Comparison of ENCODE assay signal across 20 cellular contexts in genomic region chr22:19793656-19794310, GRCh38. TPM values are rescaled to one million over a fixed set of nuclear protein-coding genes. Genes with fewer than 3 reads are reported as not detected.
DNase-seq lines count a peak whose midpoint lies in the region; ATAC-seq, FAIRE-seq and TF ChIP-seq lines count a peak whose summit lies in the region.
"Had no signal": no experiment of that assay in that cellular context is flagged by ENCODE, and none has a peak within 500 bp of the region (broad histone marks: within the 10 kb centered on the region; RNA-seq: fewer than 3 reads in every experiment).

No MANE protein-coding gene starts in this region.

- H2AK9ac ChIP-seq in IMR-90 (replicated peaks; ENCODE audit: low read depth, low read length, poor library complexity): no peak overlapping the region

- H2AFZ ChIP-seq in IMR-90 (replicated peaks; ENCODE audit: low read length, poor library complexity): no peak overlapping the region

- in situ Hi-C loops in IMR-90 (cut with MboI; ENCODE audit: low sequenced_read_pairs): no loop called here

- no peaks in the 10 kb centered on the region for H3K27me3 ChIP-seq in IMR-90 (ENCODE audit: control insufficient read depth, insufficient read depth, low read length)

- H3K4ac ChIP-seq in IMR-90 (ENCODE audit: low read depth, low read length): no peak overlapping the region

- no peak overlapping the region for H2BK15ac ChIP-seq in IMR-90 (ENCODE audit: low read depth, low read length)

- no peak overlapping the region for H2AK5ac ChIP-seq in IMR-90 (ENCODE audit: low read depth, low read length)

- no peak overlapping the region for H3K56ac ChIP-seq in IMR-90 (ENCODE audit: extremely low read depth, insufficient read depth, low read length)

- no peak overlapping the region for H3K27ac ChIP-seq in IMR-90 (ENCODE audit: insufficient read depth, low read length)

- no peak overlapping the region for H3K23ac ChIP-seq in IMR-90 (ENCODE audit: low read depth, low read length)

- TF ChIP-seq RAD21 in IMR-90 (IDR thresholded peaks at IDR 0.05; ENCODE audit: low read length): no peak

- H3K4me1 ChIP-seq in IMR-90 (ENCODE audit: control insufficient read depth, insufficient read depth, low read length): peaks cover 3% of the 10 kb centered on the region
- H3K4me1 ChIP-seq: HAP-1 had no signal

- H3K79me1 ChIP-seq in IMR-90 (ENCODE audit: low read depth in 1 of 2, low read length in 2 of 2): no peaks in the 10 kb centered on the region

- no peaks in the 10 kb centered on the region for H4K20me1 ChIP-seq in IMR-90 (ENCODE audit: insufficient read depth, low read length)

- H2BK120ac ChIP-seq in IMR-90 (ENCODE audit: low read depth, low read length): no peak overlapping the region

- peaks cover 8% of the 10 kb centered on the region for H3K9me3 ChIP-seq in IMR-90 (ENCODE audit: control insufficient read depth, insufficient read depth, low read length)

- TF ChIP-seq CTCF in IMR-90 (conservative IDR thresholded peaks at IDR 0.05; ENCODE audit: low read depth, low read length): no peak
- no peak for TF ChIP-seq CTCF in fibroblast of villous mesenchyme (IDR thresholded peaks at IDR 0.05; ENCODE audit: insufficient read depth, low read depth, low read length)

- dilution Hi-C loops in IMR-90 (cut with HindIII; ENCODE audit: low sequenced_read_pairs, unreplicated experiment): no loop called here

- DNase-seq in IMR-90 (no peak), fibroblast of villous mesenchyme (ENCODE audit: low read depth) (peak; percentile 49), urothelium cell line (ENCODE audit: low spot score) (no peak)
- no peak for DNase-seq in activated naive CD4-positive, alpha-beta T cell treated with Interleukin-2 at 50 U/mL for 16 hours
- DNase-seq: C1 segment of cervical spinal cord; Calu3; CD4-positive, alpha-beta memory T cell; COR-L47; DMS53; DMS79 treated with DMSO at 0.1 percent for 48 hours; GOT3; HFFc6 had no signal

- no peak for TF ChIP-seq POLR2A in IMR-90 (IDR thresholded peaks at IDR 0.05; ENCODE audit: low read depth, low read length)

- H2BK20ac ChIP-seq in IMR-90 (ENCODE audit: low read depth, low read length): no peak overlapping the region

- H4K5ac ChIP-seq in IMR-90 (ENCODE audit: low read depth, low read length): no peak overlapping the region

- intact Hi-C loops in IMR-90 (cut with micrococcal nuclease): no loop called here

- no peak overlapping the region for H3K18ac ChIP-seq in IMR-90 (ENCODE audit: low read depth, low read length)

- FAIRE-seq in endometrium (lab: Jason Lieb, UNC) (peak; percentile 8), urothelium cell line (lab: Jason Lieb, UNC) (peak; percentile 59)
- FAIRE-seq: G401.6, GM12892, H54 had no signal

- H3K14ac ChIP-seq in IMR-90 (replicated peaks; ENCODE audit: low read depth, low read length): no peak overlapping the region

- H3K36me3 ChIP-seq in IMR-90 (ENCODE audit: control insufficient read depth, insufficient read depth, low read length): no peaks in the 10 kb centered on the region
- H3K36me3 ChIP-seq: HAP-1 had no signal

- no peak overlapping the region for H3K9ac ChIP-seq in IMR-90 (ENCODE audit: low read depth, low read length)

- no peaks in the 10 kb centered on the region for H3K9me1 ChIP-seq in IMR-90 (ENCODE audit: insufficient read depth, low read length)

- H4K91ac ChIP-seq in IMR-90 (ENCODE audit: insufficient read depth, low read depth, low read length): no peak overlapping the region

- no peak overlapping the region for H2BK5ac ChIP-seq in IMR-90 (ENCODE audit: low read depth, low read length, poor library complexity, severe bottlenecking)

- peak; percentile 29; the same call in 1 of the 2 replicates for ATAC-seq in IMR-90 (ENCODE audit: low read depth)
- ATAC-seq in GM21360 (IDR thresholded peaks at IDR 0.05; ENCODE audit: unreplicated experiment): no peak
- no peak for ATAC-seq in GM21526 (IDR thresholded peaks at IDR 0.05; ENCODE audit: low FRiP score, unreplicated experiment)

- no peak overlapping the region for H3K4me2 ChIP-seq in IMR-90 (ENCODE audit: low read depth, low read length)

- H3K4me3 ChIP-seq in IMR-90 (ENCODE audit: insufficient read depth, low read depth, low read length) (no peak overlapping the region), fibroblast of villous mesenchyme (ENCODE audit: low read depth, low read length) (no peak overlapping the region)
- H3K4me3 ChIP-seq: HAP-1 had no signal

- H4K8ac ChIP-seq in IMR-90 (ENCODE audit: low read depth in 2 of 2, low read length in 2 of 2): no peak overlapping the region

- BruUV-seq in IMR-90 (replicated peaks; lab: Mats Ljungman, UMichigan): no TSS peak

- CTCF ChIA-PET in IMR-90 (lab: Yijun Ruan, JAX): no interaction called here

- POLR2A ChIA-PET in IMR-90 (lab: Charles Lee; ENCODE audit: unreplicated experiment): no interaction called here

- WGBS in IMR-90 (ENCODE audit: extremely low coverage in 2 of 2, insufficient read length in 1 of 2), 2 experiments: 90% methylated on average over 1 of the region's 2 CpGs; no CpG with 5 or more reads in 1 of the 2 experiments

TF ChIP-seq in IMR-90, 13 proteins besides CTCF, POLR2A, EP300 and RAD21:
- TF ChIP-seq MXI1 (IDR thresholded peaks at IDR 0.05; ENCODE audit: borderline replicate concordance, low read depth, low read length): no peak
- no peak for TF ChIP-seq SMC3 (IDR thresholded peaks at IDR 0.05; ENCODE audit: low read depth, low read length)
- no peak for TF ChIP-seq USF2 (IDR thresholded peaks at IDR 0.05; ENCODE audit: low read depth, low read length)
- TF ChIP-seq FOS (IDR thresholded peaks at IDR 0.05; ENCODE audit: low read depth, low read length): no peak
- no peak for TF ChIP-seq CEBPB (IDR thresholded peaks at IDR 0.05; ENCODE audit: low read depth, low read length)
- no peak for TF ChIP-seq MAZ (IDR thresholded peaks at IDR 0.05; ENCODE audit: borderline replicate concordance, low read depth, low read length)
- TF ChIP-seq RFX5 (IDR thresholded peaks at IDR 0.05; ENCODE audit: low read depth, low read length): no peak
- TF ChIP-seq RCOR1 (IDR thresholded peaks at IDR 0.05; ENCODE audit: insufficient replicate concordance, low read length): no peak

RNA-seq across cellular contexts. Expression of gene TBX1, which starts 33.2 kb away (rescaled TPM):
- total RNA-seq in IMR-90 (2012; rRNA removed): not detected in 2 replicates
- polyA plus RNA-seq in IMR-90 (2012; rRNA removed): 0.03 and 0.13 TPM in 2 replicates
- polyA plus RNA-seq in IMR-90 (2012; cell fraction: cytosol; rRNA removed): 0.03 TPM in 1 of 2 replicates, not detected in the other
- polyA plus RNA-seq in IMR-90 (2012; cell fraction: nucleus; rRNA removed; ENCODE audit: low replicate concordance): 0.08 and 0.36 TPM in 2 replicates
- total RNA-seq in fibroblast of villous mesenchyme: under 0.01 and 0.43 TPM in 2 replicates
- total RNA-seq: Calu3; CD4-positive, alpha-beta memory T cell had no signal
- polyA plus RNA-seq: BJ; CD4-positive, alpha-beta memory T cell had no signal
